ENCODE assay signal across 1 cellular context in the genomic region with DNA sequence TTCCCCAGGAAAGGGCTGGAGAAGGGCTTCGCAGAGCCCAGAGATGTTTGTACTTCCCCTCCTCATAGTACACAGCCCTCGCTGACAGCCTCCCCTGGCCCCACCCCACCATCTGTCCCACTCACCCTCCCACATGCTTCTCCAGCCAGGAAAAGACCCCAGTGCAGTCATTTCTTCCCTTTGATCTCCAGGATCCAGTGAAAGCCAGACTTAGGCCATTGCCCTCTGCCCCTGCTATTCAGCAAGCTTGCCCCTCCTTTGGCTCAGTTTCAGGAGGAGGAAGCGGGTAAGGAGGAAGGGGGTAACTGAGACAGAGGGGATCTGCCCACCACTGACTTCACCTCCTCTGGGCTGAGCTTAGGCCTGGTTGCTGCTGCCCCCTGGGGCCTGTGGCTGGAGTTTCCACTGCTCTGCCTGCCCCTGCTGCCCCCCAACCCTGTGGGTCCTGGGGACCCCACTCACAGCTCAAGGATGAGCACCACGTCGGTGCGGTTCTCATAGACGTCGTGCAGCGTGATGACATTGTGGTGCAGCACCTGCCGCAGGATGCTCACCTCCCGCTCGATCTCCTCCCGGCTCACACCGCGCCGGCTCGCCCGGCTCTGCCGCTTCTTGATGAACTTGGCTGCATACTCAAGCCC.
TF ChIP-seq lines count a peak whose summit lies in the region.

No MANE protein-coding gene starts in this region.

TF ChIP-seq in IMR-90, 13 proteins besides CTCF, POLR2A, EP300 and RAD21 (continued from another document):
- TF ChIP-seq, protein P1, sequence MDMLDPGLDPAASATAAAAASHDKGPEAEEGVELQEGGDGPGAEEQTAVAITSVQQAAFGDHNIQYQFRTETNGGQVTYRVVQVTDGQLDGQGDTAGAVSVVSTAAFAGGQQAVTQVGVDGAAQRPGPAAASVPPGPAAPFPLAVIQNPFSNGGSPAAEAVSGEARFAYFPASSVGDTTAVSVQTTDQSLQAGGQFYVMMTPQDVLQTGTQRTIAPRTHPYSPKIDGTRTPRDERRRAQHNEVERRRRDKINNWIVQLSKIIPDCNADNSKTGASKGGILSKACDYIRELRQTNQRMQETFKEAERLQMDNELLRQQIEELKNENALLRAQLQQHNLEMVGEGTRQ (IDR thresholded peaks at IDR 0.05; ENCODE audit: low read depth, low read length) = no peak
- no peak for TF ChIP-seq ELK1 (IDR thresholded peaks at IDR 0.05; ENCODE audit: borderline replicate concordance, low read depth, low read length)
- TF ChIP-seq MXI1 (IDR thresholded peaks at IDR 0.05; ENCODE audit: borderline replicate concordance, low read depth, low read length) = no peak
- TF ChIP-seq FOS (IDR thresholded peaks at IDR 0.05; ENCODE audit: low read depth, low read length) = no peak
- no peak for TF ChIP-seq RFX5 (IDR thresholded peaks at IDR 0.05; ENCODE audit: low read depth, low read length)
- no peak for TF ChIP-seq BHLHE40 (IDR thresholded peaks at IDR 0.05; ENCODE audit: low read depth, low read length)
- no peak for TF ChIP-seq MAFK (IDR thresholded peaks at IDR 0.05; ENCODE audit: low read depth, low read length)
- no peak for TF ChIP-seq NFE2L2 (IDR thresholded peaks at IDR 0.05; ENCODE audit: low read depth, low read length)
- TF ChIP-seq CHD1 (IDR thresholded peaks at IDR 0.05; ENCODE audit: low read depth, low read length) = no peak
- no peak for TF ChIP-seq CEBPB (IDR thresholded peaks at IDR 0.05; ENCODE audit: low read depth, low read length)
